Comparison of ENCODE assay signal across 18 cellular contexts in genomic region chr17:40926341-40926740, GRCh38. TPM values are rescaled to one million over a fixed set of nuclear protein-coding genes. Genes with fewer than 3 reads are reported as not detected.
"Had no signal": no experiment of that assay in that cellular context is flagged by ENCODE, and none has a peak within 500 bp of the region (broad histone marks: within the 10 kb centered on the region; RNA-seq: fewer than 3 reads in every experiment).

No MANE protein-coding gene starts in this region.

- H3K4me1 ChIP-seq: upper lobe of right lung had no signal

- ATAC-seq: activated CD8-positive, alpha-beta T cell treated with anti-CD3 and anti-CD28 coated beads, Interleukin-2, amount 10 ng/mL, durations not matched to agents 7 days and 5 days; activated naive CD8-positive, alpha-beta T cell treated with anti-CD3 and anti-CD28 coated beads, Interleukin-2, amount 50 U/mL, for 24 hours; left ventricle myocardium superior; stimulated activated naive B cell treated with anti-CD40 and anti-IgM and Interleukin-4, amounts not matched to agents 10 μg/mL and 1 μg/mL and 100 μg/mL, for 72 hours; upper lobe of right lung had no signal

- H3K9me3 ChIP-seq: thoracic aorta, upper lobe of right lung had no signal

- H3K27ac ChIP-seq: thoracic aorta, upper lobe of right lung had no signal

- DNase-seq: activated CD4-positive, alpha-beta T cell treated with anti-CD3 and anti-CD28 coated beads, Interleukin-2, amount 10 ng/mL, durations not matched to agents 7 days and 5 days; activated CD4-positive, CD25-positive, alpha-beta regulatory T cell treated with anti-CD3 and anti-CD28 coated beads, Interleukin-2, amount 50 U/mL, for 72 hours; activated CD8-positive, alpha-beta T cell treated with anti-CD3 and anti-CD28 coated beads, Interleukin-2, amount 10 ng/mL, durations not matched to agents 7 days and 5 days; activated gamma-delta T cell; activated naive CD4-positive, alpha-beta T cell treated with anti-CD3 and anti-CD28 coated beads, Interleukin-2, amount 50 U/mL, for 16 hours; activated naive CD8-positive, alpha-beta T cell treated with anti-CD3 and anti-CD28 coated beads, Interleukin-2, amount 50 U/mL, for 24 hours; effector CD4-positive, alpha-beta T cell; immature natural killer cell; left ventricle myocardium superior; midbrain; retina; stimulated activated CD4-positive, alpha-beta T cell treated with anti-CD3 and anti-CD28 coated beads, Interleukin-2, amount 100 ng/mL, for 48 hours; stimulated activated CD8-positive, alpha-beta memory T cell treated with anti-CD3 and anti-CD28 coated beads, Interleukin-4, amount 100 ng/mL, for 48 hours; stimulated activated naive B cell treated with anti-CD40 and anti-IgM and Interleukin-4, amounts not matched to agents 10 μg/mL and 1 μg/mL and 100 μg/mL, for 72 hours; T-helper 2 cell; upper lobe of right lung had no signal

- H3K36me3 ChIP-seq: thoracic aorta, upper lobe of right lung had no signal

- H3K4me3 ChIP-seq: thoracic aorta, upper lobe of right lung had no signal

RNA-seq across cellular contexts. Expression of gene KRT23, which starts 11.1 kb away (rescaled TPM):
- polyA plus RNA-seq: immature natural killer cell had no signal

RNA-seq across cellular contexts. Expression of gene KRT39, which starts 40.4 kb away (rescaled TPM):
- polyA plus RNA-seq: immature natural killer cell had no signal

RNA-seq across cellular contexts. Expression of gene KRT20, which starts 41.3 kb away (rescaled TPM):
- polyA plus RNA-seq: fibroblast of lung, immature natural killer cell had no signal

RNA-seq across cellular contexts. Expression of gene KRT40, which starts 57.8 kb away (rescaled TPM):
- polyA plus RNA-seq: immature natural killer cell had no signal

RNA-seq across cellular contexts. Expression of gene KRT12, which starts 59.3 kb away (rescaled TPM):
- polyA plus RNA-seq: fibroblast of lung, immature natural killer cell had no signal
